ENCODE assay signal across 8 cellular contexts in genomic region chr7:44999245-45000095, GRCh38.
DNase-seq lines count a peak whose midpoint lies in the region; ATAC-seq and TF ChIP-seq lines count a peak whose summit lies in the region.

No MANE protein-coding gene starts in this region.

- H3K27ac ChIP-seq in OCI-LY1 (ENCODE audit: low read depth, low read length, poor library complexity, severe bottlenecking): peak overlapping the region; percentile 93

- H3F3A ChIP-seq in OCI-LY1 (ENCODE audit: insufficient read depth, low read length): peaks cover 18% of the 10 kb centered on the region

- peak overlapping the region; percentile 97 for H3K4me2 ChIP-seq in OCI-LY1 (ENCODE audit: low read length)

- H3K4me1 ChIP-seq in OCI-LY1 (ENCODE audit: insufficient read depth, low read length, severe bottlenecking): peaks cover 77% of the 10 kb centered on the region

- peak; percentile 63 for ATAC-seq in GM21515 (IDR thresholded peaks at IDR 0.05; ENCODE audit: unreplicated experiment)

- TF ChIP-seq CTCF in OCI-LY1 (IDR thresholded peaks at IDR 0.05; ENCODE audit: low read length): no peak

- peak overlapping the region; percentile 88 for H3K4me3 ChIP-seq in OCI-LY1 (ENCODE audit: low read depth, low read length, poor library complexity, severe bottlenecking)

- peak overlapping the region; percentile 96 for H3K9ac ChIP-seq in OCI-LY1 (ENCODE audit: low read length)

- H2AFZ ChIP-seq in OCI-LY1 (ENCODE audit: low read length): peak overlapping the region; percentile 92; the same call in 1 of the 2 replicates

- peaks cover 12% of the 10 kb centered on the region; the same call in 1 of the 2 replicates for H3K36me3 ChIP-seq in OCI-LY1 (ENCODE audit: insufficient read depth, low read length)

- no peaks in the 10 kb centered on the region for H3K9me3 ChIP-seq in OCI-LY1 (ENCODE audit: low read length)

- H3K9me2 ChIP-seq in OCI-LY1 (ENCODE audit: low read depth, low read length): no peaks in the 10 kb centered on the region

- no peaks in the 10 kb centered on the region for H4K20me1 ChIP-seq in OCI-LY1 (ENCODE audit: insufficient read depth, low read length)

- peaks cover 39% of the 10 kb centered on the region for H3K79me2 ChIP-seq in OCI-LY1 (ENCODE audit: insufficient read depth, low read length)

- H3K27me3 ChIP-seq in OCI-LY1 (ENCODE audit: insufficient read depth, low read length): no peaks in the 10 kb centered on the region

- DNase-seq in D341Med (ENCODE audit: low spot score): peak; percentile 96
- peak; percentile 93 for DNase-seq in HuH-7 (ENCODE audit: low spot score)
- DNase-seq in activated T-cell treated with anti-CD3 and anti-CD28 coated beads for 1 hour (ENCODE audit: low read depth): peak; percentile 99
- peak; percentile 88 for DNase-seq in epidermal melanocyte (ENCODE audit: insufficient read length, low spot score)
- peak; percentile 94 for DNase-seq in middle frontal gyrus (ENCODE audit: extremely low spot score, low spot score)
- DNase-seq in stimulated activated CD8-positive, alpha-beta memory T cell treated with anti-CD3 and anti-CD28 coated beads, Interleukin-2, amount 100 ng/mL, for 1 hour (ENCODE audit: low read depth in 2 of 2): peak; percentile 93 to 98

Comparison
In these comparisons a context has a peak if more than half of its experiments do, and no peak if none do; other contexts are left out.
1. Peak in every context shown above with its lines: DNase-seq, ATAC-seq, H3K4me3 ChIP-seq and H3K27ac ChIP-seq.